Comparison of ENCODE assay signal across 8 cellular contexts in the genomic region with DNA sequence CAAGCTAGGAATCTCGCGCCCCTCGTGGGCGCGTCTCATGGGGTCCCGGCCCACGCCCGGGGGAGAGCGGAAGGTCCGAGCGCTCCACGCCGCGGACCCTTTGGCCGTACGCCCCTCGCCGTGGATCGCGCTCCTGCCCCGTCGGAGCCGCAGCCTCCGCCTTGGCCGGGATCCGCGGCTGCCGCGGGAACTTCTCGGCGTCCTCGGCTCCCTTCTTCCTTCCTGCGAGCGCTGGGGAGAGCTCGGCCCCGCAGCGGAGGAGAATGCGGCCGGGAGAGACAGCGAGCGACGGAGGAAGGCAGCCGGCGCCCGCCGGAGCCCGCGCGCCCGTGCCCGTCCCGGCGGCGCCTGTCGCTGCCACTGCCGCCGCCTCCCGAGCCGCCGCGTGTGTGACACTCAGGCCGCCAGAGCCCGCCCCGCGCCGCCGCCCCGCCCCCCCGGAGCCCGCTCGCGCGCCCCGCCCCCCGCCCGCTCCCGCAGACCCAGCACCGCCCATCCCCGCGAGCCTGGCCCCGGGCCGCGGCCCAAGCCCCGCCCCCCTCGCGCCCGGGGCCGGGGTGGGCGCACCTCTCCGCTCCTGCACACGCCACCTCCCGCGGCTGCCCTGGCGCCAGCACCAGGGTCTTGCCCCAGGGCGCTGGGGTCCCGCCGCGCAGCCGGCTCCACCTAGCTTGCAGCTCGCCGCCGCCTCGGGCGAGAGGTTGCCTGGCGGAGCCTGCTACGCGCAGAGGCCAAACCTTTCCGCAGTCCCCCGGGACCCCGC. TPM values are rescaled to one million over a fixed set of nuclear protein-coding genes. Genes with fewer than 3 reads are reported as not detected.
DNase-seq lines count a peak whose midpoint lies in the region; ATAC-seq, FAIRE-seq and TF ChIP-seq lines count a peak whose summit lies in the region.

A gene with protein sequence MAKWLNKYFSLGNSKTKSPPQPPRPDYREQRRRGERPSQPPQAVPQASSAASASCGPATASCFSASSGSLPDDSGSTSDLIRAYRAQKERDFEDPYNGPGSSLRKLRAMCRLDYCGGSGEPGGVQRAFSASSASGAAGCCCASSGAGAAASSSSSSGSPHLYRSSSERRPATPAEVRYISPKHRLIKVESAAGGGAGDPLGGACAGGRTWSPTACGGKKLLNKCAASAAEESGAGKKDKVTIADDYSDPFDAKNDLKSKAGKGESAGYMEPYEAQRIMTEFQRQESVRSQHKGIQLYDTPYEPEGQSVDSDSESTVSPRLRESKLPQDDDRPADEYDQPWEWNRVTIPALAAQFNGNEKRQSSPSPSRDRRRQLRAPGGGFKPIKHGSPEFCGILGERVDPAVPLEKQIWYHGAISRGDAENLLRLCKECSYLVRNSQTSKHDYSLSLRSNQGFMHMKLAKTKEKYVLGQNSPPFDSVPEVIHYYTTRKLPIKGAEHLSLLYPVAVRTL (minus strand): TSS at position 362 of the 763 bp plus-strand sequence. CDS start 582 bp downstream, outside the sequence.

- no peaks in the 10 kb centered on the region for H3K4me1 ChIP-seq in breast epithelium
- H3K4me1 ChIP-seq in small intestine (ENCODE audit: control insufficient read depth in 2 of 2, insufficient read depth in 1 of 2, low read depth in 1 of 2, low read length in 1 of 2), result peaks cover 2 to 13% of the 10 kb centered on the region in 2 donors

- peak within 1 kb of the TSS; percentile 79 to 92 (median 86) for H3K4me3 Mint-ChIP-seq in immature natural killer cell

- peak; percentile 56 for DNase-seq in NCI-H128 (lab: John Stamatoyannopoulos, UW; ENCODE audit: unreplicated experiment)
- peak; percentile 62 to 76 for DNase-seq in breast epithelium (ENCODE audit: low spot score in 2 of 2)
- DNase-seq in immature natural killer cell, result peak; percentile 69 to 79 (median 76)
- peak; percentile 77 for DNase-seq in small intestine
- DNase-seq in OCI-M2 (lab: John Stamatoyannopoulos, UW; ENCODE audit: unreplicated experiment), result no peak

- WGBS in small intestine, 3 donors, result 0 to 1% (median 0%) methylated on average over 51 to 110 of the region's 110 CpGs

- peaks cover 4 to 23% (median 15%) of the 10 kb centered on the region in 3 donors for H3K27me3 Mint-ChIP-seq in immature natural killer cell (ENCODE audit: low read depth in 3 of 3)

- peak within 1 kb of the TSS; percentile 14 to 87 (median 62) for H3K27ac Mint-ChIP-seq in immature natural killer cell

- H3K27me3 ChIP-seq in breast epithelium, result no peaks in the 10 kb centered on the region
- no peaks in the 10 kb centered on the region for H3K27me3 ChIP-seq in small intestine (ENCODE audit: control insufficient read depth in 2 of 2, insufficient read depth in 2 of 2, low read length in 2 of 2)

- intact Hi-C loops in breast epithelium (cut with DNase I; ENCODE audit: low total_unique reads), result loop anchor here (10.0 kb wide), 1 partner anchor 54 kb away; no protein-coding TSS in a partner anchor

- H3K9me3 Mint-ChIP-seq in immature natural killer cell, result no peaks in the 10 kb centered on the region

- TF ChIP-seq CTCF in GM12875 (IDR thresholded peaks at IDR 0.05; ENCODE audit: borderline replicate concordance, insufficient read depth, low read depth, low read length) (no peak), VCaP (conservative IDR thresholded peaks at IDR 0.05) (peak; percentile 60; the same call in 1 of the 2 replicates), breast epithelium (IDR thresholded peaks at IDR 0.05) (peak; percentile 12 to 45 (median 34))

- peak within 1 kb of the TSS; percentile 98 for H3K27ac ChIP-seq in VCaP
- H3K27ac ChIP-seq in breast epithelium, result peak within 1 kb of the TSS; percentile 85 to 87
- H3K27ac ChIP-seq in small intestine (ENCODE audit: low read depth in 1 of 2, low read length in 1 of 2), result peak within 1 kb of the TSS; percentile 92 to 94

- H3K36me3 ChIP-seq in breast epithelium (no peaks in the 10 kb centered on the region), small intestine (ENCODE audit: control insufficient read depth in 2 of 2, insufficient read depth in 2 of 2, low read length in 2 of 2) (no peaks in the 10 kb centered on the region)

- no peaks in the 10 kb centered on the region for H3K9me3 ChIP-seq in breast epithelium
- H3K9me3 ChIP-seq in small intestine (ENCODE audit: control insufficient read depth, low read depth), result no peaks in the 10 kb centered on the region

- H3K36me3 Mint-ChIP-seq in immature natural killer cell, result no peaks in the 10 kb centered on the region

- no peak for FAIRE-seq in small intestine (lab: Jason Lieb, UNC)

- H3K4me3 ChIP-seq in GM12875 (ENCODE audit: low read depth, low read length), result peak within 1 kb of the TSS; percentile 61
- H3K4me3 ChIP-seq in breast epithelium, result peak within 1 kb of the TSS; percentile 79 to 85 (median 84)
- peak within 1 kb of the TSS; percentile 89 to 93 for H3K4me3 ChIP-seq in small intestine (ENCODE audit: low read depth in 1 of 2, low read length in 2 of 2)

- peak; percentile 35 for ATAC-seq in HG02623 (IDR thresholded peaks at IDR 0.05; ENCODE audit: unreplicated experiment)

- peaks cover 27 to 30% of the 10 kb centered on the region in 2 donors for H3K4me1 Mint-ChIP-seq in immature natural killer cell

- TF ChIP-seq POLR2A in breast epithelium (IDR thresholded peaks at IDR 0.05), result peak; percentile 15

RNA-seq across cellular contexts. Expression of the gene that starts here (rescaled TPM):
- total RNA-seq in breast epithelium, result 10 to 100 TPM in 2 of 3 donors, 1 to 10 TPM in 1; 3.8 to 18.7 (median 17.9) TPM
- polyA plus RNA-seq in immature natural killer cell, result under 1 TPM; 0.39 to 0.70 (median 0.57) TPM
- polyA plus RNA-seq in small intestine, result 10 to 100 TPM in 1 of 3 donors, 1 to 10 TPM in 2; 8.9 to 18.9 (median 9.2) TPM

Comparison
In these comparisons a context has a peak if more than half of its experiments do, and no peak if none do; other contexts are left out.
1. RNA of the gene that starts here (polyA plus RNA-seq): 8.9 to 18.9 TPM in small intestine; 0.39 to 0.70 TPM in immature natural killer cell; every median in the first group is over 4 times any median in the second.
2. Peak in DNase-seq in immature natural killer cell; RNA of the gene not detected or under 1 TPM.
3. Peak in every context shown above with its lines, with median percentiles within 50 percentile points of each other: H3K4me3 ChIP-seq and H3K27ac ChIP-seq.